In genomic region chr9:36853233-36853632, GRCh38 we compare ENCODE assay signal across 30 cellular contexts.
"Had no signal": no experiment of that assay in that cellular context is flagged by ENCODE, and none has a peak within 500 bp of the region (broad histone marks: within the 10 kb centered on the region; RNA-seq: fewer than 3 reads in every experiment).

No MANE protein-coding gene starts in this region.

- H3K27ac Mint-ChIP-seq: dendritic cell treated with granulocyte-macrophage colony-stimulating factor and Interleukin-4, amounts not matched to agents 40 ng/mL and 50 ng/mL, for 4 days; endodermal cell; mesothelial cell of epicardium; naive thymus-derived CD4-positive, alpha-beta T cell had no signal

- H3K27me3 ChIP-seq: colonic mucosa, right atrium auricular region, upper lobe of left lung had no signal

- ATAC-seq: esophagus mucosa; gastrocnemius medialis; left lobe of liver; mucosa of descending colon; naive thymus-derived CD4-positive, alpha-beta T cell; sciatic nerve; stimulated activated naive CD8-positive, alpha-beta T cell treated with anti-CD3 and anti-CD28 coated beads, Interleukin-15, Interleukin-2, amounts not matched to agents 100 U/mL and 50 U/mL, for 24 hours had no signal

- H3K36me3 ChIP-seq: colonic mucosa, gastrocnemius medialis, prostate gland, right atrium auricular region, thoracic aorta, tibial nerve, upper lobe of left lung had no signal

- H3K4me1 ChIP-seq: colonic mucosa, gastrocnemius medialis, prostate gland, right atrium auricular region, tibial nerve, upper lobe of left lung had no signal

- H3K9me3 Mint-ChIP-seq: dendritic cell treated with granulocyte-macrophage colony-stimulating factor and Interleukin-4, amounts not matched to agents 40 ng/mL and 50 ng/mL, for 4 days; endodermal cell; mesothelial cell of epicardium; naive thymus-derived CD4-positive, alpha-beta T cell; nephron had no signal

- H3K4me3 Mint-ChIP-seq: dendritic cell treated with granulocyte-macrophage colony-stimulating factor and Interleukin-4, amounts not matched to agents 40 ng/mL and 50 ng/mL, for 4 days; endodermal cell; mesothelial cell of epicardium; naive thymus-derived CD4-positive, alpha-beta T cell; nephron had no signal

- H3K4me3 ChIP-seq: colonic mucosa, gastrocnemius medialis, lung, mucosa of descending colon, prostate gland, right atrium auricular region, smooth muscle cell, thoracic aorta, tibial nerve, upper lobe of left lung had no signal

- H3K36me3 Mint-ChIP-seq: mesothelial cell of epicardium; naive thymus-derived CD4-positive, alpha-beta T cell had no signal

- H3K9me3 ChIP-seq: colonic mucosa, gastrocnemius medialis, mucosa of descending colon, prostate gland, right atrium auricular region, thoracic aorta, tibial nerve, upper lobe of left lung had no signal

- H3K4me2 ChIP-seq: smooth muscle cell had no signal

- H3K27ac ChIP-seq: colonic mucosa, epithelial cell of prostate, gastrocnemius medialis, prostate gland, right atrium auricular region, thoracic aorta, tibial nerve, upper lobe of left lung had no signal

- DNase-seq: colonic mucosa; effector CD8-positive, alpha-beta T cell; endodermal cell; foreskin fibroblast; gastrocnemius medialis; head of caudate nucleus; mesenchymal stem cell; mucosa of descending colon; naive thymus-derived CD4-positive, alpha-beta T cell; nucleus accumbens; stimulated activated CD4-positive, alpha-beta T cell treated with anti-CD3 and anti-CD28 coated beads, Interleukin-12 subunit alpha, Interleukin-12 subunit beta, amount 100 ng/mL, for 4 hours; stimulated activated CD4-positive, alpha-beta T cell treated with anti-CD3 and anti-CD28 coated beads, Interleukin-1b, Interleukin-23, amount 100 ng/mL, for 48 hours; stimulated activated CD4-positive, alpha-beta T cell treated with anti-CD3 and anti-CD28 coated beads, Interleukin-4, amount 100 ng/mL, for 1 hour; stimulated activated CD8-positive, alpha-beta memory T cell treated with anti-CD3 and anti-CD28 coated beads, Interleukin-4, amount 100 ng/mL, for 48 hours; stimulated activated naive CD8-positive, alpha-beta T cell treated with anti-CD3 and anti-CD28 coated beads, Interleukin-15, Interleukin-2, amounts not matched to agents 100 U/mL and 50 U/mL, for 24 hours; substantia nigra had no signal
